In genomic region chr10:86798636-86799035, GRCh38 we compare ENCODE assay signal across 9 cellular contexts. TPM values are rescaled to one million over a fixed set of nuclear protein-coding genes. Genes with fewer than 3 reads are reported as not detected.
DNase-seq lines count a peak whose midpoint lies in the region; ATAC-seq, FAIRE-seq and TF ChIP-seq lines count a peak whose summit lies in the region.
"Had no signal": no experiment of that assay in that cellular context is flagged by ENCODE, and none has a peak within 500 bp of the region (broad histone marks: within the 10 kb centered on the region; RNA-seq: fewer than 3 reads in every experiment).

No MANE protein-coding gene starts in this region.

- FAIRE-seq in frontal cortex (lab: Jason Lieb, UNC) = no peak

- H3K27ac Mint-ChIP-seq in stimulated activated naive B cell treated with anti-CD40 and anti-IgM and Interleukin-4, amounts not matched to agents 10 μg/mL and 1 μg/mL and 100 μg/mL, for 72 hours = no peak overlapping the region

- no peaks in the 10 kb centered on the region for H3K36me3 ChIP-seq in ascending aorta

- no peaks in the 10 kb centered on the region for H3K9me3 Mint-ChIP-seq in stimulated activated naive B cell treated with anti-CD40 and anti-IgM and Interleukin-4, amounts not matched to agents 10 μg/mL and 1 μg/mL and 100 μg/mL, for 72 hours

- peaks cover 0 to 5% of the 10 kb centered on the region in 2 donors for H3K4me1 Mint-ChIP-seq in stimulated activated naive B cell treated with anti-CD40 and anti-IgM and Interleukin-4, amounts not matched to agents 10 μg/mL and 1 μg/mL and 100 μg/mL, for 72 hours

- intact Hi-C loops in ascending aorta (cut with DNase I) = loop anchor here (5.0 kb wide), 1 partner anchor 41 kb away; the partner anchor contains the start of gene BMPR1A

- DNase-seq in NOMO-1 (lab: John Stamatoyannopoulos, UW; ENCODE audit: unreplicated experiment in 2 of 2) (peak; percentile 7 to 68), NOMO-1 treated with dmso at 0.1 percent for 144 hours (lab: John Stamatoyannopoulos, UW; ENCODE audit: unreplicated experiment) (no peak), ascending aorta (ENCODE audit: low spot score in 2 of 2) (no peak), frontal cortex (ENCODE audit: low spot score in 2 of 2) (no peak), NCI-H2081 treated with DMSO at 0.1 percent for 48 hours (lab: John Stamatoyannopoulos, UW) (no peak)
- no peak for DNase-seq in stimulated activated naive B cell treated with anti-CD40 and anti-IgM and Interleukin-4, amounts not matched to agents 10 μg/mL and 1 μg/mL and 100 μg/mL, for 72 hours
- DNase-seq: Karpas-422 had no signal

- H3K27ac ChIP-seq in ascending aorta = peak overlapping the region; percentile 10 to 36

- no peaks in the 10 kb centered on the region for H3K36me3 Mint-ChIP-seq in stimulated activated naive B cell treated with anti-CD40 and anti-IgM and Interleukin-4, amounts not matched to agents 10 μg/mL and 1 μg/mL and 100 μg/mL, for 72 hours

- H3K27me3 ChIP-seq in ascending aorta = no peaks in the 10 kb centered on the region

- peaks cover 0 to 31% of the 10 kb centered on the region in 2 donors for H3K4me1 ChIP-seq in ascending aorta

- peak; percentile 65 for ATAC-seq in HG03095 (IDR thresholded peaks at IDR 0.05; ENCODE audit: unreplicated experiment)
- ATAC-seq in stimulated activated naive B cell treated with anti-CD40 and anti-IgM and Interleukin-4, amounts not matched to agents 10 μg/mL and 1 μg/mL and 100 μg/mL, for 72 hours (replicated peaks) = peak; percentile 36 to 38
- ATAC-seq in GM19467 (IDR thresholded peaks at IDR 0.05; ENCODE audit: unreplicated experiment) = no peak

- no peak for TF ChIP-seq CTCF in ascending aorta (IDR thresholded peaks at IDR 0.05)

- H3K27me3 Mint-ChIP-seq in stimulated activated naive B cell treated with anti-CD40 and anti-IgM and Interleukin-4, amounts not matched to agents 10 μg/mL and 1 μg/mL and 100 μg/mL, for 72 hours = peaks cover 11 to 18% of the 10 kb centered on the region in 2 donors

- H3K9me3 ChIP-seq in ascending aorta = no peaks in the 10 kb centered on the region

- peak overlapping the region; percentile 9 to 15 for H3K4me3 ChIP-seq in ascending aorta

- H3K4me3 Mint-ChIP-seq in stimulated activated naive B cell treated with anti-CD40 and anti-IgM and Interleukin-4, amounts not matched to agents 10 μg/mL and 1 μg/mL and 100 μg/mL, for 72 hours = no peak overlapping the region

RNA-seq across cellular contexts. Expression of gene BMPR1A, which starts 42.2 kb away (rescaled TPM):
- total RNA-seq in ascending aorta (12.9 TPM), frontal cortex (46.5 TPM)

Comparison
In these comparisons a context has a peak if more than half of its experiments do, and no peak if none do; other contexts are left out.
1. DNase-seq: peak in NOMO-1 (2 of 2); none in NOMO-1 treated with dmso at 0.1 percent for 144 hours (single experiment), ascending aorta (0 of 2), stimulated activated naive B cell treated with anti-CD40 and anti-IgM and Interleukin-4, amounts not matched to agents 10 μg/mL and 1 μg/mL and 100 μg/mL, for 72 hours (single experiment), frontal cortex (0 of 2) and NCI-H2081 treated with DMSO at 0.1 percent for 48 hours (single experiment).